ENCODE assay signal across 16 cellular contexts in genomic region chr17:77531641-77532040, GRCh38.
DNase-seq lines count a peak whose midpoint lies in the region; ATAC-seq, FAIRE-seq and TF ChIP-seq lines count a peak whose summit lies in the region.
"Had no signal": no experiment of that assay in that cellular context is flagged by ENCODE, and none has a peak within 500 bp of the region (broad histone marks: within the 10 kb centered on the region; RNA-seq: fewer than 3 reads in every experiment).

No MANE protein-coding gene starts in this region.

- WGBS in endodermal cell (ENCODE audit: insufficient coverage in 1 of 2, insufficient read length in 1 of 2), 2 experiments = 91 to 97% methylated on average over 6 of the region's 6 CpGs
- WGBS in sigmoid colon, 2 donors = 88 to 91% methylated on average over 6 of the region's 6 CpGs

- H3K36me3 Mint-ChIP-seq in activated T-cell treated with anti-CD3 and anti-CD28 coated beads, Interleukin-2, amount 50 U/mL, for 24 hours (ENCODE audit: low read depth) = no peaks in the 10 kb centered on the region
- H3K36me3 Mint-ChIP-seq in endodermal cell (ENCODE audit: low read depth) = no peaks in the 10 kb centered on the region
- H3K36me3 Mint-ChIP-seq: CD4-positive, CD25-positive, alpha-beta regulatory T cell had no signal

- no peak overlapping the region for H3K27ac Mint-ChIP-seq in activated T-cell treated with anti-CD3 and anti-CD28 coated beads, Interleukin-2, amount 50 U/mL, for 24 hours
- no peak overlapping the region for H3K27ac Mint-ChIP-seq in endodermal cell
- H3K27ac Mint-ChIP-seq: CD4-positive, CD25-positive, alpha-beta regulatory T cell; GM23338; H9 had no signal

- peaks cover 29% of the 10 kb centered on the region for H3K27me3 ChIP-seq in endodermal cell (ENCODE audit: control insufficient read depth, insufficient read depth, low read length, poor library complexity, severe bottlenecking)
- peaks cover 10 to 33% (median 24%) of the 10 kb centered on the region in 3 donors for H3K27me3 ChIP-seq in sigmoid colon

- no peak for TF ChIP-seq EP300 in sigmoid colon (IDR thresholded peaks at IDR 0.05)

- intact Hi-C loops in sigmoid colon (cut with DNase I) = no loop called here

- TF ChIP-seq CTCF in endodermal cell (conservative IDR thresholded peaks at IDR 0.05) (no peak), sigmoid colon (IDR thresholded peaks at IDR 0.05) (no peak)

- no peak for TF ChIP-seq POLR2A in sigmoid colon (IDR thresholded peaks at IDR 0.05)

- no peak for ATAC-seq in GM18502 (IDR thresholded peaks at IDR 0.05; ENCODE audit: poor library complexity, unreplicated experiment)
- ATAC-seq: GM23338, HepG2 had no signal

- peaks cover 24% of the 10 kb centered on the region for H3K27me3 Mint-ChIP-seq in activated T-cell treated with anti-CD3 and anti-CD28 coated beads, Interleukin-2, amount 50 U/mL, for 24 hours
- peaks cover 39% of the 10 kb centered on the region for H3K27me3 Mint-ChIP-seq in endodermal cell (ENCODE audit: insufficient read depth)

- H3K4me1 ChIP-seq in endodermal cell (ENCODE audit: control insufficient read depth, insufficient read depth, low read length) (no peaks in the 10 kb centered on the region), sigmoid colon (peaks cover 0 to 11% (median 10%) of the 10 kb centered on the region in 4 donors)

- peak; percentile 74 for FAIRE-seq in HTR-8/SVneo (lab: Jason Lieb, UNC)
- FAIRE-seq: HepG2 had no signal

- no peak overlapping the region for H3K27ac ChIP-seq in endodermal cell (ENCODE audit: low read depth, low read length)
- H3K27ac ChIP-seq in sigmoid colon = no peak overlapping the region
- H3K27ac ChIP-seq: BLaER1 had no signal

- H3K36me3 ChIP-seq in endodermal cell (ENCODE audit: control insufficient read depth, insufficient read depth, low read length) (no peaks in the 10 kb centered on the region), sigmoid colon (no peaks in the 10 kb centered on the region)
- H3K36me3 ChIP-seq: BLaER1 had no signal

- no peaks in the 10 kb centered on the region for H3K9me3 ChIP-seq in endodermal cell (ENCODE audit: control insufficient read depth, low read length)
- no peaks in the 10 kb centered on the region for H3K9me3 ChIP-seq in sigmoid colon

- H3K4me1 Mint-ChIP-seq in activated T-cell treated with anti-CD3 and anti-CD28 coated beads, Interleukin-2, amount 50 U/mL, for 24 hours (ENCODE audit: low read depth) = peaks cover 13% of the 10 kb centered on the region
- H3K4me1 Mint-ChIP-seq in endodermal cell = peaks cover 8% of the 10 kb centered on the region

- peak; percentile 13 for DNase-seq in activated T-cell treated with anti-CD3 and anti-CD28 coated beads, Interleukin-2, amount 50 U/mL, for 24 hours
- no peak for DNase-seq in activated T-cell treated with anti-CD3 and anti-CD28 coated beads, Interleukin-2, amount 50 U/mL, for 48 hours
- DNase-seq in HTR-8/SVneo (ENCODE audit: insufficient read length, low spot score) (no peak), endodermal cell (peak; percentile 32), sigmoid colon (peak; percentile 27), middle frontal gyrus (ENCODE audit: extremely low spot score, low spot score) (no peak)
- DNase-seq in activated CD4-positive, alpha-beta T cell treated with anti-CD3 and anti-CD28 coated beads for 48 hours = no peak
- DNase-seq: 8988T; AML-193; CD4-positive, CD25-positive, alpha-beta regulatory T cell; DMS53; H9 had no signal

- H3K4me3 ChIP-seq in endodermal cell (ENCODE audit: low read length) = no peak overlapping the region
- H3K4me3 ChIP-seq in sigmoid colon = no peak overlapping the region
- H3K4me3 ChIP-seq: BLaER1, GM23338 had no signal

- no peak overlapping the region for H3K4me3 Mint-ChIP-seq in activated T-cell treated with anti-CD3 and anti-CD28 coated beads, Interleukin-2, amount 50 U/mL, for 24 hours
- no peak overlapping the region for H3K4me3 Mint-ChIP-seq in endodermal cell
- H3K4me3 Mint-ChIP-seq: CD4-positive, CD25-positive, alpha-beta regulatory T cell; GM23338; H9 had no signal

- no peaks in the 10 kb centered on the region for H3K9me3 Mint-ChIP-seq in activated T-cell treated with anti-CD3 and anti-CD28 coated beads, Interleukin-2, amount 50 U/mL, for 24 hours
- H3K9me3 Mint-ChIP-seq in endodermal cell = peaks cover 18% of the 10 kb centered on the region

- H3K9ac ChIP-seq in endodermal cell (ENCODE audit: extremely low read depth, low read length, poor library complexity, severe bottlenecking) = no peak overlapping the region
- H3K9ac ChIP-seq: BLaER1 had no signal

Comparison
In these comparisons a context has a peak if more than half of its experiments do, and no peak if none do; other contexts are left out.
1. DNase-seq: peak in activated T-cell treated with anti-CD3 and anti-CD28 coated beads, Interleukin-2, amount 50 U/mL, for 24 hours (single experiment), endodermal cell (single experiment) and sigmoid colon (single experiment); none in activated T-cell treated with anti-CD3 and anti-CD28 coated beads, Interleukin-2, amount 50 U/mL, for 48 hours (0 of 2), HTR-8/SVneo (single experiment), middle frontal gyrus (single experiment) and activated CD4-positive, alpha-beta T cell treated with anti-CD3 and anti-CD28 coated beads for 48 hours (single experiment).